8 cellular contexts compared by ENCODE assay signal in the genomic region with DNA sequence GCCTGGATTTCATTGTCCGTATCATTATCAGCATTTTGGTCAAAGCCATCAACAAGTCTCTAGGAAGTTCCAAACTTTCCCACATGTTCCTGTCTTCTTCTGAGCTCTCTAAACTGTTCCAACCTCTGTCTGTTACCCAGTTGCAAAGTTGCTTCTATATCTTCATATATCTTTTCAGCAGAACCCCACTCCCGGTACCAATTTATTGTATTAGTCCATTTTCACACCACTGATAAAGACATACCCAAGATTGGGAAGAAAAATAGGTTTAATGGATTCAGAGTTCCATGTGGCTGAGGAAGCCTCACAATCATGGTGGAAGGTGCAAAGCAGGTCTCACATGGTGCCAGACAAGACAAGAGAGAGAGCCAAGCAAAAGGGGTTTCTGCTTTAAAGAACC.
"Had no signal": no experiment of that assay in that cellular context is flagged by ENCODE, and none has a peak within 500 bp of the region (broad histone marks: within the 10 kb centered on the region; RNA-seq: fewer than 3 reads in every experiment).

No MANE protein-coding gene starts in this region.

- ATAC-seq: GM12878 had no signal

- FAIRE-seq: G401.6, GM12878, GM12891, GM12892, GM18507, GM19239 had no signal

- DNase-seq: GDM1, GF-D8 had no signal

- H3K4me3 ChIP-seq: GM12878 had no signal
